In genomic region chr22:44026630-44027511, GRCh38 we compare ENCODE assay signal across 1 cellular context.
TF ChIP-seq lines count a peak whose summit lies in the region.

No MANE protein-coding gene starts in this region.

TF ChIP-seq in GM12878, 131 proteins besides CTCF, POLR2A, EP300 and RAD21 (continued from another document and continues in another):
- peak; percentile 98 for TF ChIP-seq RELB (IDR thresholded peaks at IDR 0.05; ENCODE audit: low read depth)
- TF ChIP-seq SMAD1 (IDR thresholded peaks at IDR 0.05; ENCODE audit: low read depth, partially characterized antibody): peak; percentile 72
- peak; percentile 80 for TF ChIP-seq BCL11A (IDR thresholded peaks at IDR 0.05; ENCODE audit: low read depth, low read length)
- no peak for TF ChIP-seq BMI1 (IDR thresholded peaks at IDR 0.05; ENCODE audit: borderline replicate concordance)
- TF ChIP-seq MEF2A (IDR thresholded peaks at IDR 0.05; ENCODE audit: insufficient read depth, low read depth, low read length): peak; percentile 74; the same call in 1 of the 2 replicates
- TF ChIP-seq PRDM15 (CRISPR knock-in tag; IDR thresholded peaks at IDR 0.05): no peak
- peak; percentile 63; the same call in 1 of the 2 replicates for TF ChIP-seq TCF12 (IDR thresholded peaks at IDR 0.05; ENCODE audit: low read depth, low read length)
- TF ChIP-seq ZNF622 (IDR thresholded peaks at IDR 0.05): no peak
- TF ChIP-seq EZH2 (IDR thresholded peaks at IDR 0.05; ENCODE audit: borderline replicate concordance, control insufficient read depth, low read depth, low read length): no peak
- TF ChIP-seq CBFB (IDR thresholded peaks at IDR 0.05; ENCODE audit: low read depth): peak; percentile 58; the same call in 1 of the 2 replicates
- TF ChIP-seq YY1 (IDR thresholded peaks at IDR 0.05; ENCODE audit: low read depth, low read length): peak; percentile 72; the same call in 1 of the 2 replicates
- no peak for TF ChIP-seq BCLAF1 (IDR thresholded peaks at IDR 0.05)
- no peak for TF ChIP-seq PAX8 (IDR thresholded peaks at IDR 0.05)
- TF ChIP-seq NFIC (IDR thresholded peaks at IDR 0.05; ENCODE audit: low read depth, low read length): peak; percentile 75; the same call in 1 of the 2 replicates
- peak; percentile 92 for TF ChIP-seq RUNX3 (IDR thresholded peaks at IDR 0.05; ENCODE audit: low read length)
- no peak for TF ChIP-seq CEBPB (IDR thresholded peaks at IDR 0.05; ENCODE audit: borderline replicate concordance in 1 of 2, low read depth in 2 of 2, low read length in 2 of 2)
- no peak for TF ChIP-seq KAT2A (conservative IDR thresholded peaks at IDR 0.05; ENCODE audit: control insufficient read depth, low read depth, low read length)
- no peak for TF ChIP-seq CHD1 (IDR thresholded peaks at IDR 0.05; ENCODE audit: low read depth, low read length)
- TF ChIP-seq ZNF384 (IDR thresholded peaks at IDR 0.05; ENCODE audit: borderline replicate concordance, low read depth, low read length): no peak
- no peak for TF ChIP-seq MYC (IDR thresholded peaks at IDR 0.05; ENCODE audit: insufficient read depth, insufficient read length, insufficient replicate concordance, low read length, severe bottlenecking)
- TF ChIP-seq ZZZ3 (IDR thresholded peaks at IDR 0.05; ENCODE audit: control insufficient read depth, insufficient read length, low read depth): no peak
- no peak for TF ChIP-seq HDAC2 (IDR thresholded peaks at IDR 0.05)
- no peak for TF ChIP-seq CHD4 (IDR thresholded peaks at IDR 0.05)
- peak; percentile 87 for TF ChIP-seq IRF4 (IDR thresholded peaks at IDR 0.05; ENCODE audit: low read depth, low read length)
- TF ChIP-seq USF2 (IDR thresholded peaks at IDR 0.05; ENCODE audit: borderline replicate concordance, low read depth, low read length): peak; percentile 96
- peak; percentile 92 for TF ChIP-seq USF1 (IDR thresholded peaks at IDR 0.05; ENCODE audit: borderline replicate concordance, extremely low read length, insufficient read depth, low read depth, low read length)
- TF ChIP-seq KLF5 (IDR thresholded peaks at IDR 0.05; ENCODE audit: partially characterized antibody): peak; percentile 36
- TF ChIP-seq TAF1 (IDR thresholded peaks at IDR 0.05; ENCODE audit: borderline replicate concordance, low read depth, low read length): peak; percentile 78
- peak; percentile 61 for TF ChIP-seq CHD2 (IDR thresholded peaks at IDR 0.05; ENCODE audit: borderline replicate concordance, low read depth, low read length)
- peak; percentile 72 for TF ChIP-seq FOXM1 (IDR thresholded peaks at IDR 0.05; ENCODE audit: low read depth, low read length)
- peak; percentile 35; the same call in 1 of the 2 replicates for TF ChIP-seq SMAD5 (IDR thresholded peaks at IDR 0.05; ENCODE audit: low read depth)
- TF ChIP-seq ETV6 (conservative IDR thresholded peaks at IDR 0.05 in 1 of 2, IDR thresholded peaks at IDR 0.05 in 1 of 2; ENCODE audit: borderline replicate concordance in 1 of 2, low read depth in 1 of 2): peak in 1 of 2 experiments; percentile 87; a peak in 2 of 4 replicates
- TF ChIP-seq PAX5 (IDR thresholded peaks at IDR 0.05; ENCODE audit: borderline replicate concordance, low read depth, low read length): peak; percentile 83
- peak; percentile 71 for TF ChIP-seq SP1 (IDR thresholded peaks at IDR 0.05; ENCODE audit: low read depth, low read length)
- peak; percentile 98 for TF ChIP-seq SPI1 (IDR thresholded peaks at IDR 0.05; ENCODE audit: borderline replicate concordance, insufficient read depth, low read depth, low read length)
- TF ChIP-seq SMARCA5 (IDR thresholded peaks at IDR 0.05): peak; percentile 63; the same call in 1 of the 2 replicates
- no peak for TF ChIP-seq ZNF217 (IDR thresholded peaks at IDR 0.05)
- no peak for TF ChIP-seq CBX3 (IDR thresholded peaks at IDR 0.05; ENCODE audit: borderline replicate concordance, low read depth)
- no peak for TF ChIP-seq CBX5 (IDR thresholded peaks at IDR 0.05; ENCODE audit: low read depth)
- peak; percentile 93 for TF ChIP-seq CREB1 (IDR thresholded peaks at IDR 0.05; ENCODE audit: low read depth)
- peak; percentile 85 for TF ChIP-seq MTA3 (IDR thresholded peaks at IDR 0.05; ENCODE audit: borderline replicate concordance, low read length)
- TF ChIP-seq EGR1 (IDR thresholded peaks at IDR 0.05; ENCODE audit: borderline replicate concordance in 1 of 2, low read depth in 2 of 2, low read length in 2 of 2): peak in 1 of 2 experiments; percentile 32; a peak in 1 of 3 replicates
- TF ChIP-seq RB1 (IDR thresholded peaks at IDR 0.05; ENCODE audit: borderline replicate concordance): no peak
- 0 out of 2 replicates have a peak, but pooled peaks have one; percentile 76 for TF ChIP-seq STAT1 (conservative IDR thresholded peaks at IDR 0.05)
- peak; percentile 96 for TF ChIP-seq RELA (IDR thresholded peaks at IDR 0.05; ENCODE audit: borderline replicate concordance, partially characterized antibody)
- no peak for TF ChIP-seq SUZ12 (IDR thresholded peaks at IDR 0.05; ENCODE audit: unreplicated experiment)
- peak; percentile 92 for TF ChIP-seq ATF7 (IDR thresholded peaks at IDR 0.05; ENCODE audit: low read depth)
- no peak for TF ChIP-seq REST (IDR thresholded peaks at IDR 0.05; ENCODE audit: low read depth, low read length)
- TF ChIP-seq MTA2 (IDR thresholded peaks at IDR 0.05; ENCODE audit: low read depth): peak; percentile 85
- TF ChIP-seq POLR2AphosphoS2 (IDR thresholded peaks at IDR 0.05; ENCODE audit: low read depth, low read length): peak; percentile 62
- 0 out of 2 replicates have a peak, but pooled peaks have one; percentile 24 for TF ChIP-seq ZBED1 (IDR thresholded peaks at IDR 0.05; ENCODE audit: borderline replicate concordance)
- TF ChIP-seq IRF3 (IDR thresholded peaks at IDR 0.05): no peak
- TF ChIP-seq IKZF2 (IDR thresholded peaks at IDR 0.05): peak; percentile 94 to 95
